Comparison of ENCODE assay signal across 1 cellular context in genomic region chrX:133980832-133981588, GRCh38.
TF ChIP-seq lines count a peak whose summit lies in the region.

No MANE protein-coding gene starts in this region.

TF ChIP-seq in HepG2, 621 proteins besides CTCF, POLR2A, EP300 and RAD21 (continues in another document):
- TF ChIP-seq ZNF570 (CRISPR knock-in tag; IDR thresholded peaks at IDR 0.05; ENCODE audit: borderline replicate concordance) (no peak), ZNF576 (CRISPR knock-in tag; IDR thresholded peaks at IDR 0.05) (no peak), YY1 (IDR thresholded peaks at IDR 0.05; ENCODE audit: insufficient read depth, insufficient replicate concordance, low read depth, low read length) (peak; percentile 12), ZNF501 (CRISPR knock-in tag; IDR thresholded peaks at IDR 0.05) (no peak), RBM22 (optimal IDR thresholded peaks at IDR 0.05; ENCODE audit: low read length) (peak; percentile 32), ZNF124 (CRISPR knock-in tag; IDR thresholded peaks at IDR 0.05) (no peak), ZNF652 (CRISPR knock-in tag; IDR thresholded peaks at IDR 0.05; ENCODE audit: borderline replicate concordance, low read depth) (no peak), ZNF7 (CRISPR knock-in tag; IDR thresholded peaks at IDR 0.05) (no peak), CEBPG (CRISPR knock-in tag; IDR thresholded peaks at IDR 0.05) (0 out of 2 replicates have a peak, but pooled peaks have one; percentile 2), PHB2 (IDR thresholded peaks at IDR 0.05; ENCODE audit: partially characterized antibody) (no peak), SETDB1 (CRISPR knock-in tag; IDR thresholded peaks at IDR 0.05; ENCODE audit: borderline replicate concordance) (no peak), SIN3B (IDR thresholded peaks at IDR 0.05; ENCODE audit: low read length) (no peak), ZNF607 (CRISPR knock-in tag; IDR thresholded peaks at IDR 0.05; ENCODE audit: borderline replicate concordance) (no peak), ZFP41 (CRISPR knock-in tag; IDR thresholded peaks at IDR 0.05; ENCODE audit: borderline replicate concordance) (no peak), ATAD3A (CRISPR knock-in tag; IDR thresholded peaks at IDR 0.05) (no peak), ZNF616 (CRISPR knock-in tag; IDR thresholded peaks at IDR 0.05; ENCODE audit: low read depth) (no peak), ZNF678 (CRISPR knock-in tag; IDR thresholded peaks at IDR 0.05) (no peak), ZNF3 (CRISPR knock-in tag; IDR thresholded peaks at IDR 0.05) (no peak), KLF9 (CRISPR knock-in tag; IDR thresholded peaks at IDR 0.05; ENCODE audit: low read depth) (no peak), PAF1 (CRISPR knock-in tag; IDR thresholded peaks at IDR 0.05) (peak; percentile 67; the same call in 1 of the 2 replicates), MLLT10 (CRISPR knock-in tag; IDR thresholded peaks at IDR 0.05) (peak; percentile 15; the same call in 1 of the 2 replicates), NFRKB (IDR thresholded peaks at IDR 0.05) (no peak), ZNF326 (CRISPR knock-in tag; IDR thresholded peaks at IDR 0.05; ENCODE audit: borderline replicate concordance) (0 out of 2 replicates have a peak, but pooled peaks have one; percentile 51), KDM5B (CRISPR knock-in tag; IDR thresholded peaks at IDR 0.05; ENCODE audit: borderline replicate concordance) (no peak), CENPT (CRISPR knock-in tag; IDR thresholded peaks at IDR 0.05; ENCODE audit: low read depth) (no peak), ZNF530 (CRISPR knock-in tag; IDR thresholded peaks at IDR 0.05; ENCODE audit: low read depth) (no peak), ASH2L (IDR thresholded peaks at IDR 0.05; ENCODE audit: insufficient read length, low read depth, low read length) (no peak), ZNF670 (CRISPR knock-in tag; IDR thresholded peaks at IDR 0.05; ENCODE audit: borderline replicate concordance) (no peak), FOXA1 (IDR thresholded peaks at IDR 0.05) (no peak), FOXA1 (CRISPR knock-in tag; IDR thresholded peaks at IDR 0.05) (no peak), RERE (CRISPR knock-in tag; IDR thresholded peaks at IDR 0.05; ENCODE audit: low read depth) (no peak), HOMEZ (CRISPR knock-in tag; IDR thresholded peaks at IDR 0.05; ENCODE audit: low read depth) (no peak), GATAD2A (CRISPR knock-in tag; IDR thresholded peaks at IDR 0.05) (no peak), RARA (CRISPR knock-in tag; IDR thresholded peaks at IDR 0.05) (no peak), SCMH1 (CRISPR knock-in tag; IDR thresholded peaks at IDR 0.05; ENCODE audit: borderline replicate concordance) (no peak), ZNF17 (CRISPR knock-in tag; IDR thresholded peaks at IDR 0.05) (no peak), RBFOX2 (IDR thresholded peaks at IDR 0.05; ENCODE audit: low read depth, low read length) (peak; percentile 68), TEF (CRISPR knock-in tag; IDR thresholded peaks at IDR 0.05) (no peak), ZNF558 (CRISPR knock-in tag; IDR thresholded peaks at IDR 0.05; ENCODE audit: borderline replicate concordance) (no peak), ZSCAN22 (CRISPR knock-in tag; IDR thresholded peaks at IDR 0.05) (no peak), ZHX2 (IDR thresholded peaks at IDR 0.05; ENCODE audit: low read depth) (no peak), ZHX2 (CRISPR knock-in tag; IDR thresholded peaks at IDR 0.05; ENCODE audit: borderline replicate concordance) (no peak), CREM (IDR thresholded peaks at IDR 0.05) (0 out of 2 replicates have a peak, but pooled peaks have one; percentile 26), CREM (CRISPR knock-in tag; IDR thresholded peaks at IDR 0.05) (no peak), ZSCAN21 (CRISPR knock-in tag; IDR thresholded peaks at IDR 0.05; ENCODE audit: borderline replicate concordance) (no peak), ZBTB21 (CRISPR knock-in tag; IDR thresholded peaks at IDR 0.05) (no peak), MAZ (IDR thresholded peaks at IDR 0.05; ENCODE audit: borderline replicate concordance, low read depth, low read length) (no peak), MAZ (CRISPR knock-in tag; IDR thresholded peaks at IDR 0.05; ENCODE audit: low read depth) (no peak), PRPF4 (IDR thresholded peaks at IDR 0.05; ENCODE audit: low read depth, low read length, poor library complexity, severe bottlenecking) (no peak), ZFP90 (CRISPR knock-in tag; IDR thresholded peaks at IDR 0.05; ENCODE audit: borderline replicate concordance) (no peak), ZNF550 (CRISPR knock-in tag; IDR thresholded peaks at IDR 0.05; ENCODE audit: borderline replicate concordance) (no peak), FOSL1 (CRISPR knock-in tag; IDR thresholded peaks at IDR 0.05; ENCODE audit: borderline replicate concordance) (no peak), IRF2 (CRISPR knock-in tag; IDR thresholded peaks at IDR 0.05) (no peak), HMG20A (CRISPR knock-in tag; IDR thresholded peaks at IDR 0.05; ENCODE audit: borderline replicate concordance) (no peak), DMAP1 (CRISPR knock-in tag; IDR thresholded peaks at IDR 0.05) (no peak), ZNF510 (CRISPR knock-in tag; IDR thresholded peaks at IDR 0.05; ENCODE audit: low read depth) (no peak), ZNF639 (CRISPR knock-in tag; conservative IDR thresholded peaks at IDR 0.05) (no peak), ZNF781 (CRISPR knock-in tag; IDR thresholded peaks at IDR 0.05; ENCODE audit: borderline replicate concordance, not compliant biosample characterization) (no peak), CBX2 (IDR thresholded peaks at IDR 0.05; ENCODE audit: low read depth, low read length) (no peak), CBX2 (CRISPR knock-in tag; IDR thresholded peaks at IDR 0.05; ENCODE audit: low read depth) (no peak), ZMYM3 (CRISPR knock-in tag; IDR thresholded peaks at IDR 0.05) (no peak), PREB (CRISPR knock-in tag; IDR thresholded peaks at IDR 0.05) (no peak)
